ENCODE assay signal across 17 cellular contexts in the genomic region with DNA sequence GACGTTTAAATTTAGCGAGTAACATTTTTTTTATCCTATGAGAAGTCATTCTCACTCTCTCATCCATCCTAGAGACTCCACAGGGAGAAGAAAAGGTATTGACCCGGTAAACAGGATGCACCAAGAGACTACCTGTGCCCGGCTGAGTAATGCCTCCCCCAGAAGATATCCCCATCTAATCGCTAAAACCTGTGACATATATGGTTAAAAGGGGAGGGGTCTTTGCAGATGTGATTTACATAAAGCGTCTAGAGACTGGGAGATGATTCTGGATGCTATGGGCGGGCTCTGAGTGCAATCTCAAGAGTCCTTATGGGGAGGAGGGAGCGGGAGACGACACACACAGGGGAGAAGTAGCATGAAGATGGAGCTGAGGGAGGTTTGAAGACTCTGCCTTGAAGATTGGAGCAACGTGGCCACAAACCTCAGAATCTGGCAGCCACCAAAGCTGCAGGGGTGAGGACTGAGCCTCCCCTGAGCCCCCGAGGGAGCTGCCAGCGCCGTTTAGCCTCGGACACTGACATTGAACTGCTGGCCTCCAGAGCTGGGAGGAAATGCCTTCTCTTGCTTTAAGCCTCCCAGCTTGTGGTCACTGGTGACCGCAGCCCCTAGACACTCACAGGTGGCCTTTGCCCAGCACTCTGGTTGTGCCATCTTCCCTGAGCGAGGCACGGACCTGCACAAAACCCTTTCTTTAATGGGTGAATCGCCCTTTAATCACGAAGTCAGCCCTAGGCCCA. TPM values are rescaled to one million over a fixed set of nuclear protein-coding genes. Genes with fewer than 3 reads are reported as not detected.
"Had no signal": no experiment of that assay in that cellular context is flagged by ENCODE, and none has a peak within 500 bp of the region (broad histone marks: within the 10 kb centered on the region; RNA-seq: fewer than 3 reads in every experiment).

No MANE protein-coding gene starts in this region.

- H3K27me3 Mint-ChIP-seq: activated CD4-positive, alpha-beta T cell treated with anti-CD3 and anti-CD28 coated beads, Interleukin-2, amount 10 ng/mL, durations not matched to agents 24 days and 14 days; activated T-helper 17 cell treated with anti-CD3 and anti-CD28 coated beads, Interleukin-2, amount 50 U/mL, for 72 hours had no signal

- H3K27me3 ChIP-seq: pancreas, transverse colon had no signal

- H3K27ac Mint-ChIP-seq: activated B cell treated with CpG ODN at 0.5 μM for 24 hours; activated CD4-positive, alpha-beta T cell treated with anti-CD3 and anti-CD28 coated beads, Interleukin-2, amount 10 ng/mL, durations not matched to agents 24 days and 14 days; activated naive CD4-positive, alpha-beta T cell treated with anti-CD3 and anti-CD28 coated beads for 36 hours; activated T-helper 17 cell treated with anti-CD3 and anti-CD28 coated beads, Interleukin-2, amount 50 U/mL, for 72 hours; neural progenitor cell; stimulated activated naive B cell treated with anti-CD40 and anti-IgM and Interleukin-4, amounts not matched to agents 10 μg/mL and 1 μg/mL and 100 μg/mL, for 72 hours; T-helper 1 cell treated with Interleukin-12 subunit alpha and Interleukin-12 subunit beta and Interleukin-4 antibody, amounts not matched to agents 30 μg/mL and 1 μg/mL, for 36 hours had no signal

- H3K9me3 ChIP-seq: pancreas, transverse colon had no signal

- H3K9me3 Mint-ChIP-seq: activated B cell treated with CpG ODN at 0.5 μM for 24 hours; activated CD4-positive, alpha-beta T cell treated with anti-CD3 and anti-CD28 coated beads, Interleukin-2, amount 10 ng/mL, durations not matched to agents 24 days and 14 days; activated naive CD4-positive, alpha-beta T cell treated with anti-CD3 and anti-CD28 coated beads for 36 hours; activated T-helper 17 cell treated with anti-CD3 and anti-CD28 coated beads, Interleukin-2, amount 50 U/mL, for 72 hours; neural progenitor cell; stimulated activated naive B cell treated with anti-CD40 and anti-IgM and Interleukin-4, amounts not matched to agents 10 μg/mL and 1 μg/mL and 100 μg/mL, for 72 hours; T-helper 1 cell treated with Interleukin-12 subunit alpha and Interleukin-12 subunit beta and Interleukin-4 antibody, amounts not matched to agents 30 μg/mL and 1 μg/mL, for 36 hours had no signal

- H3K4me3 ChIP-seq: coronary artery, neural progenitor cell, pancreas, smooth muscle cell, transverse colon had no signal

- H3K4me1 Mint-ChIP-seq: activated B cell treated with CpG ODN at 0.5 μM for 24 hours; activated CD4-positive, alpha-beta T cell treated with anti-CD3 and anti-CD28 coated beads, Interleukin-2, amount 10 ng/mL, durations not matched to agents 24 days and 14 days; activated T-helper 17 cell treated with anti-CD3 and anti-CD28 coated beads, Interleukin-2, amount 50 U/mL, for 72 hours had no signal

- H3K36me3 ChIP-seq: neural progenitor cell, pancreas, transverse colon had no signal

- H3K36me3 Mint-ChIP-seq: neural progenitor cell had no signal

- H3K27ac ChIP-seq: coronary artery, neural progenitor cell, pancreas, transverse colon had no signal

- ATAC-seq: activated T-helper 17 cell treated with anti-CD3 and anti-CD28 coated beads, Interleukin-2, amount 50 U/mL, for 72 hours; pancreas; stimulated activated naive B cell treated with anti-CD40 and anti-IgM and Interleukin-4, amounts not matched to agents 10 μg/mL and 1 μg/mL and 100 μg/mL, for 72 hours had no signal

- DNase-seq: activated B cell treated with CpG ODN at 0.5 μM for 24 hours; activated CD4-positive, alpha-beta T cell treated with anti-CD3 and anti-CD28 coated beads, Interleukin-2, amount 10 ng/mL, durations not matched to agents 24 days and 14 days; activated CD8-positive, alpha-beta memory T cell treated with anti-CD3 and anti-CD28 coated beads for 24 hours; activated naive CD4-positive, alpha-beta T cell treated with anti-CD3 and anti-CD28 coated beads for 36 hours; central memory CD4-positive, alpha-beta T cell; effector CD8-positive, alpha-beta T cell; kidney glomerular epithelial cell; stimulated activated CD4-positive, alpha-beta T cell treated with anti-CD3 and anti-CD28 coated beads, Interleukin-1b, Interleukin-23, amount 100 ng/mL, for 48 hours; stimulated activated naive B cell treated with anti-CD40 and anti-IgM and Interleukin-4, amounts not matched to agents 10 μg/mL and 1 μg/mL and 100 μg/mL, for 72 hours; substantia nigra; transverse colon had no signal

- H3K4me3 Mint-ChIP-seq: activated B cell treated with CpG ODN at 0.5 μM for 24 hours; activated CD4-positive, alpha-beta T cell treated with anti-CD3 and anti-CD28 coated beads, Interleukin-2, amount 10 ng/mL, durations not matched to agents 24 days and 14 days; activated naive CD4-positive, alpha-beta T cell treated with anti-CD3 and anti-CD28 coated beads for 36 hours; activated T-helper 17 cell treated with anti-CD3 and anti-CD28 coated beads, Interleukin-2, amount 50 U/mL, for 72 hours; neural progenitor cell; stimulated activated naive B cell treated with anti-CD40 and anti-IgM and Interleukin-4, amounts not matched to agents 10 μg/mL and 1 μg/mL and 100 μg/mL, for 72 hours; T-helper 1 cell treated with Interleukin-12 subunit alpha and Interleukin-12 subunit beta and Interleukin-4 antibody, amounts not matched to agents 30 μg/mL and 1 μg/mL, for 36 hours had no signal

RNA-seq across cellular contexts. Expression of gene ABLIM2, which starts 11.2 kb away (rescaled TPM):
- total RNA-seq: smooth muscle cell had no signal
